In the genomic region with DNA sequence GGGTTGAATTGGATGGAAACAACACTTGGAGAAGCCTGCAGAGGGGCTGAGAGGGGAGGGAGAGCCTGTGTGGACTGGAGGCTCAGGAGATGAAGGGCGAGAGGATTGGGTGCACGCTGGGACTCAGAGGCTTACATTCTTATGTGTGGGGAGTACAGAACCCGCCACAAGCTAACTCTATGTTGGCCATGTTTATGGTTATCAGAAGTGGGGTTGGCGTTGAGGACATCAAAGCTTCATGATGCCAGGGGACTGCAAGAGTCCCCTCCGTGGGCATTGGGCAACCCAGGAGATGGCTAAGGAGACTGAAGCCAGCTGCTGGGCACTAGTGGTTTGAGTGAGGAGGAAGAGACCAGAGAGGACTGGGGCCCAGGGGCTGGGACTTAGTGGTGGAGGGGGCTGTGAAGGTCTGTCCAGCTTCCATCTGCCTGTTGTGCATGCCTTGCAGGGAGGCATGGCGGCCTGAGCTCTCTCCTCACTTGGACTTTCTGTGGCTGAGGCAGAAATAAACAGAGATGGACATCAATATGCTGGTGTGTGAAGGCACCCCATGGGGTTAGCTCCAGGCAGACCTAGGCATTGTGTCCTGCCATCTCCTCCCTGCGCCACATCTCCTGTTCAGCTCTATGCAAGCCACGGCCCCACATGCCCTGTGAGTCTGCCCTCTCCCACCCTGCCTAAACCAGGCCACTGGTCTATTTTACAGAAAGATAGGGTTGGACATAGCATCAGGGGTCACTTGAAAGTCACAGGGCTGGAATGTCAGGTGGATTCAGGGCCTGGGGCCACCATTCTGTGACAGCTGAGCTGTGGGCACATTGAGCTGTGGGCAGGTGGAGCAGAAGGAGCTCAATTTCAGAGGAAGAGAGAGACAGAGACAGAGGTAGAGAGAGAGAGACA, we compare ENCODE assay signal across 17 cellular contexts.
A peak's percentile ranks its signal among the peaks of the same experiment; 100 is the strongest.
DNase-seq lines count a peak whose midpoint lies in the region; ATAC-seq, FAIRE-seq and TF ChIP-seq lines count a peak whose summit lies in the region.
"Had no signal": no experiment of that assay in that cellular context is flagged by ENCODE, and none has a peak within 500 bp of the region (broad histone marks: within the 10 kb centered on the region; RNA-seq: fewer than 3 reads in every experiment).

No MANE protein-coding gene starts in this region.

- ATAC-seq in HepG2 (no peak), right lobe of liver (no peak), HG03139 (IDR thresholded peaks at IDR 0.05; ENCODE audit: unreplicated experiment) (no peak)
- ATAC-seq: A549 had no signal

- H3K27me3 ChIP-seq in HepG2 (ENCODE audit: control insufficient read depth in 1 of 2, insufficient read depth in 2 of 2, low read length in 2 of 2) (peaks cover 7 to 82% of the 10 kb centered on the region in 2 experiments; a peak in 4 of 5 replicates), right lobe of liver (no peaks in the 10 kb centered on the region)

- no peak overlapping the region for H3K9ac ChIP-seq in HepG2 (ENCODE audit: insufficient read depth, low read depth, low read length)

- H3K36me3 Mint-ChIP-seq in osteocyte (ENCODE audit: unreplicated experiment), result no peaks in the 10 kb centered on the region
- peaks cover 4% of the 10 kb centered on the region for H3K36me3 Mint-ChIP-seq in endothelial cell (ENCODE audit: low read depth, unreplicated experiment)
- H3K36me3 Mint-ChIP-seq: CD8-positive, alpha-beta memory T cell had no signal

- H3K27ac Mint-ChIP-seq in osteocyte (ENCODE audit: unreplicated experiment), result no peak overlapping the region
- no peak overlapping the region for H3K27ac Mint-ChIP-seq in endothelial cell (ENCODE audit: unreplicated experiment)
- H3K27ac Mint-ChIP-seq: CD8-positive, alpha-beta memory T cell; HFFc6 had no signal

- TF ChIP-seq RAD21 in HepG2 (CRISPR knock-in tag; IDR thresholded peaks at IDR 0.05), result no peak

- TF ChIP-seq CTCF in HepG2 (CRISPR knock-in tag; IDR thresholded peaks at IDR 0.05) (no peak), right lobe of liver (IDR thresholded peaks at IDR 0.05) (no peak), osteocyte (IDR thresholded peaks at IDR 0.05) (no peak), endothelial cell (IDR thresholded peaks at IDR 0.05; ENCODE audit: unreplicated experiment) (no peak)

- H3K36me3 ChIP-seq in HepG2 (replicated peaks in 1 of 2; ENCODE audit: control insufficient read depth in 1 of 2, insufficient read depth in 2 of 2, low read length in 2 of 2) (no peaks in the 10 kb centered on the region), right lobe of liver (no peaks in the 10 kb centered on the region)
- H3K36me3 ChIP-seq: BE2C had no signal

- in situ Hi-C loops in HepG2 (cut with HindIII; ENCODE audit: extremely low pct_ligation_motif_present, low pct_unique_long_range_greater_than_20kb), result no loop called here

- no peak for FAIRE-seq in HepG2 (lab: Jason Lieb, UNC)
- FAIRE-seq: A549, GM12892, GM19239 had no signal

- H3K27me3 Mint-ChIP-seq in osteocyte (ENCODE audit: unreplicated experiment) (no peaks in the 10 kb centered on the region), endothelial cell (ENCODE audit: unreplicated experiment) (peaks cover 11% of the 10 kb centered on the region)

- no peak for TF ChIP-seq EP300 in HepG2 (IDR thresholded peaks at IDR 0.05; ENCODE audit: low read depth in 2 of 2, low read length in 2 of 2)
- no peak for TF ChIP-seq EP300 in HepG2 (CRISPR knock-in tag; IDR thresholded peaks at IDR 0.05; ENCODE audit: borderline replicate concordance)

- H3K27ac ChIP-seq in HepG2 (ENCODE audit: extremely low read length, insufficient read depth, low read length), result no peak overlapping the region
- H3K27ac ChIP-seq in right lobe of liver, result no peak overlapping the region
- H3K27ac ChIP-seq: A549 had no signal

- no peaks in the 10 kb centered on the region for H3K79me2 ChIP-seq in HepG2 (ENCODE audit: insufficient read depth, low read length)

- H3K4me1 ChIP-seq in HepG2 (ENCODE audit: insufficient read depth, low read length) (no peaks in the 10 kb centered on the region), right lobe of liver (no peaks in the 10 kb centered on the region)
- H3K4me1 ChIP-seq: A549, BE2C, Caco-2 had no signal

- BruUV-seq in HepG2 (replicated peaks; lab: Mats Ljungman, UMichigan), result no TSS peak

- H2AFZ ChIP-seq in HepG2 (ENCODE audit: low read length), result no peak overlapping the region

- no peaks in the 10 kb centered on the region for H3K9me3 ChIP-seq in HepG2 (ENCODE audit: low read length)
- H3K9me3 ChIP-seq in right lobe of liver, result no peaks in the 10 kb centered on the region
- H3K9me3 ChIP-seq: A549, BE2C, Caco-2 had no signal

- intact Hi-C loops in HepG2 (cut with micrococcal nuclease; ENCODE audit: unreplicated experiment) (no loop called here), right lobe of liver (cut with DNase I) (no loop called here)

- TF ChIP-seq POLR2A in HepG2 (IDR thresholded peaks at IDR 0.05; ENCODE audit: insufficient read depth in 1 of 2, low read depth in 2 of 2, low read length in 2 of 2) (no peak), right lobe of liver (IDR thresholded peaks at IDR 0.05) (no peak)

- H3K4me3 ChIP-seq in HepG2 (replicated peaks in 1 of 3; ENCODE audit: insufficient read depth in 1 of 3, low read depth in 2 of 3, low read length in 3 of 3) (no peak overlapping the region), right lobe of liver (no peak overlapping the region)
- H3K4me3 ChIP-seq: A549 had no signal

- CTCF ChIA-PET in HepG2 (lab: Yijun Ruan, JAX; ENCODE audit: low intra/inter-chr PET ratio, low total read pairs), result no interaction called here

- H4K20me1 ChIP-seq in HepG2 (ENCODE audit: insufficient read depth, low read length), result no peaks in the 10 kb centered on the region

- H3K9me3 Mint-ChIP-seq in osteocyte (ENCODE audit: unreplicated experiment), result peaks cover 8% of the 10 kb centered on the region
- H3K9me3 Mint-ChIP-seq in endothelial cell (ENCODE audit: unreplicated experiment), result no peaks in the 10 kb centered on the region

- H3K4me1 Mint-ChIP-seq in osteocyte (ENCODE audit: unreplicated experiment) (no peaks in the 10 kb centered on the region), endothelial cell (ENCODE audit: unreplicated experiment) (peaks cover 24% of the 10 kb centered on the region)
- H3K4me1 Mint-ChIP-seq: CD8-positive, alpha-beta memory T cell had no signal

- DNase-seq in HepG2 (ENCODE audit: low spot score), result no peak
- DNase-seq in right lobe of liver, result no peak
- DNase-seq in ecto neural progenitor cell (ENCODE audit: low spot score), result peak; percentile 31
- peak; percentile 67 for DNase-seq in osteocyte (ENCODE audit: extremely low spot score, unreplicated experiment)
- no peak for DNase-seq in A172 (ENCODE audit: low spot score)
- no peak for DNase-seq in endothelial cell (ENCODE audit: low spot score)
- DNase-seq: BE2C; Caco-2; CD8-positive, alpha-beta memory T cell; DND-41; GDM1; HCEC 1CT; HFFc6 had no signal

- no peak overlapping the region for H3K4me2 ChIP-seq in HepG2 (ENCODE audit: low read depth, low read length)
- H3K4me2 ChIP-seq: A549 had no signal

- 1% methylated on average over 7 of the region's 8 CpGs for WGBS in HepG2 (ENCODE audit: low lambda C conversion rate)
- 60% methylated on average over 2 of the region's 8 CpGs for WGBS in right lobe of liver (ENCODE audit: insufficient coverage, low coverage, low lambda C conversion rate, missing lambda C conversion rate)

- POLR2A ChIA-PET in HepG2 (lab: Yijun Ruan, JAX), result interaction anchor here (0.6 kb wide), 1 partner anchor 1349 kb away, joined by 3 read pairs; no protein-coding TSS in a partner anchor

- H3K4me3 Mint-ChIP-seq in osteocyte (ENCODE audit: unreplicated experiment), result no peak overlapping the region
- H3K4me3 Mint-ChIP-seq in endothelial cell (ENCODE audit: unreplicated experiment), result no peak overlapping the region
- H3K4me3 Mint-ChIP-seq: CD8-positive, alpha-beta memory T cell; HFFc6 had no signal

TF ChIP-seq in HepG2, 621 proteins besides CTCF, POLR2A, EP300 and RAD21:
- TF ChIP-seq, protein P1, sequence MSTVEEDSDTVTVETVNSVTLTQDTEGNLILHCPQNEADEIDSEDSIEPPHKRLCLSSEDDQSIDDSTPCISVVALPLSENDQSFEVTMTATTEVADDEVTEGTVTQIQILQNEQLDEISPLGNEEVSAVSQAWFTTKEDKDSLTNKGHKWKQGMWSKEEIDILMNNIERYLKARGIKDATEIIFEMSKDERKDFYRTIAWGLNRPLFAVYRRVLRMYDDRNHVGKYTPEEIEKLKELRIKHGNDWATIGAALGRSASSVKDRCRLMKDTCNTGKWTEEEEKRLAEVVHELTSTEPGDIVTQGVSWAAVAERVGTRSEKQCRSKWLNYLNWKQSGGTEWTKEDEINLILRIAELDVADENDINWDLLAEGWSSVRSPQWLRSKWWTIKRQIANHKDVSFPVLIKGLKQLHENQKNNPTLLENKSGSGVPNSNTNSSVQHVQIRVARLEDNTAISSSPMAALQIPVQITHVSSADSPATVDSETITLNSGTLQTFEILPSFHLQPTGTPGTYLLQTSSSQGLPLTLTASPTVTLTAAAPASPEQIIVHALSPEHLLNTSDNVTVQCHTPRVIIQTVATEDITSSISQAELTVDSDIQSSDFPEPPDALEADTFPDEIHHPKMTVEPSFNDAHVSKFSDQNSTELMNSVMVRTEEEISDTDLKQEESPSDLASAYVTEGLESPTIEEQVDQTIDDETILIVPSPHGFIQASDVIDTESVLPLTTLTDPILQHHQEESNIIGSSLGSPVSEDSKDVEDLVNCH (CRISPR knock-in tag; IDR thresholded peaks at IDR 0.05), result no peak
- TF ChIP-seq RBM39 (IDR thresholded peaks at IDR 0.05; ENCODE audit: low read depth, low read length, poor library complexity, severe bottlenecking) (no peak), ZSCAN20 (CRISPR knock-in tag; IDR thresholded peaks at IDR 0.05; ENCODE audit: borderline replicate concordance) (no peak), IKZF1 (IDR thresholded peaks at IDR 0.05) (0 out of 2 replicates have a peak, but pooled peaks have one; percentile 28), NFE2L1 (CRISPR knock-in tag; IDR thresholded peaks at IDR 0.05; ENCODE audit: borderline replicate concordance) (no peak)
- TF ChIP-seq, protein P2, sequence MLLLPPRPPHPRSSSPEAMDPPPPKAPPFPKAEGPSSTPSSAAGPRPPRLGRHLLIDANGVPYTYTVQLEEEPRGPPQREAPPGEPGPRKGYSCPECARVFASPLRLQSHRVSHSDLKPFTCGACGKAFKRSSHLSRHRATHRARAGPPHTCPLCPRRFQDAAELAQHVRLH (CRISPR knock-in tag; IDR thresholded peaks at IDR 0.05; ENCODE audit: borderline replicate concordance, low read depth), result no peak

Comparison
In these comparisons a context has a peak if more than half of its experiments do, and no peak if none do; other contexts are left out.
1. DNase-seq: peak in ecto neural progenitor cell (single experiment) and osteocyte (single experiment); none in HepG2 (single experiment), right lobe of liver (0 of 3), A172 (single experiment) and endothelial cell (single experiment).